9 cellular contexts compared by ENCODE assay signal in the genomic region with DNA sequence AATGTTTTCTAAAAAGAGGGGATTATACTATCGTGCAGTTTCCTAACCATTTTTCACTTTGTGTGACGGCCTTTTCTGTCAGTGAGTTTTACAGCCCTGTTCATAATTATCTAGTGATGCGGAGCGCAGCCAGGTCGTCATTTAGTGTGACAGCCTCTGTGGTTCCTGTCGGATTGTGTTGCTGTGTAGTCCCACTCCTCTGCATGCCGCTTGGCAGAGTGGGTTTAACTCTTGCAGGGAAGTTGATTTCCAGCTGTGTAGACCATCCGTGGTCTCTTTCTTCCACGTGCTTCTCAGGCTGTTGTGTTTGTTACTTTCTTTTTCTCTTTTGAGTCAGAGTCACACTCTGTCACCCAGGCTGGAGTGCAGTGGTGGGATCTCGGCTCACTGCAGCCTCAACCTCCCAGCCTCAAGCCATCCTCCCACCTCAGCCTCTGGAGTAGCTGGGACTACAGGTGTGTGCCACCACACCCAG. TPM values are rescaled to one million over a fixed set of nuclear protein-coding genes. Genes with fewer than 3 reads are reported as not detected.
DNase-seq lines count a peak whose midpoint lies in the region; ATAC-seq, FAIRE-seq and TF ChIP-seq lines count a peak whose summit lies in the region.
"Had no signal": no experiment of that assay in that cellular context is flagged by ENCODE, and none has a peak within 500 bp of the region (broad histone marks: within the 10 kb centered on the region; RNA-seq: fewer than 3 reads in every experiment).

No MANE protein-coding gene starts in this region.

- H3K9me3 ChIP-seq in A549 (no peaks in the 10 kb centered on the region), duodenal mucosa (ENCODE audit: control insufficient read depth in 1 of 2, low read length in 2 of 2) (no peaks in the 10 kb centered on the region), vagina (no peaks in the 10 kb centered on the region)
- H3K9me3 ChIP-seq: adrenal gland had no signal

- DNase-seq in A549 (ENCODE audit: low read depth in 1 of 2, low spot score in 1 of 2) (no peak), vagina (ENCODE audit: extremely low spot score in 2 of 2) (no peak), NCI-H524 (lab: John Stamatoyannopoulos, UW) (no peak), NOMO-1 treated with dmso at 0.1 percent for 144 hours (lab: John Stamatoyannopoulos, UW; ENCODE audit: unreplicated experiment) (no peak), inferior parietal cortex (ENCODE audit: extremely low spot score) (no peak)

- ATAC-seq in A549 (peak; percentile 2 to 21; a peak in 3 of 6 replicates), GM18520 (IDR thresholded peaks at IDR 0.05; ENCODE audit: unreplicated experiment) (peak; percentile 36), HG03139 (IDR thresholded peaks at IDR 0.05; ENCODE audit: unreplicated experiment) (peak; percentile 43)

- no peak for TF ChIP-seq POLR2A in A549 (IDR thresholded peaks at IDR 0.05; ENCODE audit: low read length)
- TF ChIP-seq POLR2A in vagina (IDR thresholded peaks at IDR 0.05): no peak

- WGBS in A549 (ENCODE audit: missing lambda C conversion rate): 60% methylated on average over 10 of the region's 10 CpGs

- no peak overlapping the region for H3K4me2 ChIP-seq in A549

- TF ChIP-seq CTCF in A549 (IDR thresholded peaks at IDR 0.05): no peak
- TF ChIP-seq CTCF in vagina (IDR thresholded peaks at IDR 0.05): no peak

- H3K4me1 ChIP-seq in A549 (no peaks in the 10 kb centered on the region; the same call in 2 of the 3 replicates), duodenal mucosa (ENCODE audit: control insufficient read depth in 1 of 2, insufficient read depth in 2 of 2, low read length in 2 of 2) (peaks cover 14 to 17% of the 10 kb centered on the region in 2 donors), vagina (peaks cover 11% of the 10 kb centered on the region)
- H3K4me1 ChIP-seq: adrenal gland had no signal

- TF ChIP-seq RAD21 in A549 (conservative IDR thresholded peaks at IDR 0.05 in 1 of 2, IDR thresholded peaks at IDR 0.05 in 1 of 2): no peak

- no peak for TF ChIP-seq EP300 in A549 (IDR thresholded peaks at IDR 0.05)

- no peak for FAIRE-seq in A549 (lab: Jason Lieb, UNC)

- H3K9ac ChIP-seq in duodenal mucosa (ENCODE audit: low read depth in 1 of 2, low read length in 2 of 2): peak overlapping the region; percentile 12 to 30

- intact Hi-C loops in vagina (cut with DNase I): no loop called here

- CTCF ChIA-PET in A549 (lab: Yijun Ruan, JAX): no interaction called here

- no peaks in the 10 kb centered on the region for H3K27me3 ChIP-seq in duodenal mucosa (ENCODE audit: control insufficient read depth in 1 of 2, insufficient read depth in 2 of 2, low read length in 2 of 2)
- no peaks in the 10 kb centered on the region for H3K27me3 ChIP-seq in vagina
- H3K27me3 ChIP-seq: adrenal gland had no signal

- H3K4me3 ChIP-seq in A549 (no peak overlapping the region), duodenal mucosa (ENCODE audit: low read depth in 1 of 2, low read length in 2 of 2) (peak overlapping the region; percentile 53 to 67), vagina (peak overlapping the region; percentile 24 to 30)

- H3K27ac ChIP-seq in A549: no peak overlapping the region
- no peak overlapping the region for H3K27ac ChIP-seq in duodenal mucosa (ENCODE audit: low read depth, low read length)
- no peak overlapping the region for H3K27ac ChIP-seq in vagina
- H3K27ac ChIP-seq: adrenal gland had no signal

- POLR2A ChIA-PET in A549 (lab: Yijun Ruan, JAX): no interaction called here

- H3K36me3 ChIP-seq in duodenal mucosa (ENCODE audit: control insufficient read depth in 1 of 2, insufficient read depth in 2 of 2, low read length in 2 of 2) (peaks cover 6 to 18% of the 10 kb centered on the region in 2 donors), vagina (peaks cover under 1 to 16% of the 10 kb centered on the region in 2 donors)

TF ChIP-seq in A549, 52 proteins besides CTCF, POLR2A, EP300 and RAD21:
- no peak for TF ChIP-seq TFCP2L1 (CRISPR knock-in tag; IDR thresholded peaks at IDR 0.05)

RNA-seq across cellular contexts. Expression of a gene that starts 8.6 kb away (rescaled TPM):
- polyA plus RNA-seq in A549 (2011; rRNA removed): 2,967 and 3,303 TPM in 2 replicates
- 1,939 and 2,223 TPM in 2 replicates for polyA plus RNA-seq in A549 (2012; cell fraction: cytosol; rRNA removed)
- polyA plus RNA-seq in A549 (2012; cell fraction: nucleus; rRNA removed): 601 and 850 TPM in 2 replicates
- polyA plus RNA-seq in A549 (2017; fragmentation: RNase III; extraction: RNeasy Plus Mini Kit Qiagen cat#74134 plus additional on column Dnase treatment): 1,859 to 1,987 TPM (median 1,941 TPM) in 3 replicates
- 1,030 and 1,279 TPM in 2 replicates for polyA minus RNA-seq in A549 (2011; rRNA and poly(A)+ RNA removed)
- 250 TPM for total RNA-seq in vagina

RNA-seq across cellular contexts. Expression of a gene that starts 41.4 kb away (rescaled TPM):
- 39.4 and 51.3 TPM in 2 replicates for polyA plus RNA-seq in A549 (2011; rRNA removed)
- polyA plus RNA-seq in A549 (2012; cell fraction: cytosol; rRNA removed): 20.2 and 20.4 TPM in 2 replicates
- polyA plus RNA-seq in A549 (2012; cell fraction: nucleus; rRNA removed): 21.3 and 45.4 TPM in 2 replicates
- polyA plus RNA-seq in A549 (2017; fragmentation: RNase III; extraction: RNeasy Plus Mini Kit Qiagen cat#74134 plus additional on column Dnase treatment): 25.6 to 26.9 TPM (median 26.8 TPM) in 3 replicates
- polyA minus RNA-seq in A549 (2011; rRNA and poly(A)+ RNA removed): 13.9 and 14.8 TPM in 2 replicates
- 16.5 TPM for total RNA-seq in vagina
